8 cellular contexts compared by ENCODE assay signal in the genomic region with DNA sequence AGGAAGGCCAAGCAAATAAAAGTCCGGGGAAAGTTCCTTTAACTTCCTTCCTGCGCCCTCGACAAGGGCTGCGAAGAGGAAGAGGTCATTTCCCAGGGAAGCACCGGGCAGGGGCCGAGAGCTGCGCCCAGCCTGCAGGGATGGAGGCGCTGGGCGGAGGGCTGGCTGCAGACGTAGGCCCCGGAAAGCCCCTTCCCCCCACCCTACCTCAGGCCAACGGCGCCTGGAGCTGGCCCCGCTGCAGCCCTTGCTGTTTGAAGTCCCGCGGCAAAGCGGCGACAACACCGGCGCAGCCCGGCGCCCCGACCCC.
A peak's percentile ranks its signal among the peaks of the same experiment; 100 is the strongest.
DNase-seq lines count a peak whose midpoint lies in the region; ATAC-seq lines count a peak whose summit lies in the region.

No MANE protein-coding gene starts in this region.

- H3K27ac ChIP-seq in right cardiac atrium (ENCODE audit: low read length), result peak overlapping the region; percentile 98

- no peaks in the 10 kb centered on the region for H3K9me3 Mint-ChIP-seq in activated naive CD4-positive, alpha-beta T cell treated with anti-CD3 and anti-CD28 coated beads, Interleukin-2, amount 50 U/mL, for 72 hours

- peaks cover 33% of the 10 kb centered on the region for H3K4me1 ChIP-seq in right cardiac atrium (ENCODE audit: control insufficient read depth, insufficient read depth, low read length)

- intact Hi-C loops in right cardiac atrium (cut with DNase I), result loop anchor here in 2 of 4 donors (5.0 to 10.0 kb wide), 4 partner anchors 34 to 62 kb away; no protein-coding TSS in a partner anchor
- intact Hi-C loops in sciatic nerve (cut with DNase I), result no loop called here

- H3K36me3 Mint-ChIP-seq in activated naive CD4-positive, alpha-beta T cell treated with anti-CD3 and anti-CD28 coated beads, Interleukin-2, amount 50 U/mL, for 72 hours, result peaks cover 20 to 27% of the 10 kb centered on the region in 2 donors

- peak overlapping the region; percentile 92 for H3K4me3 ChIP-seq in right cardiac atrium (ENCODE audit: low read length)

- DNase-seq in NCI-H748 (lab: John Stamatoyannopoulos, UW; ENCODE audit: unreplicated experiment) (peak; percentile 47), NCI-H748 treated with DMSO at 0.1 percent for 48 hours (lab: John Stamatoyannopoulos, UW) (no peak), right cardiac atrium (peak; percentile 50 to 82 (median 78)), sciatic nerve (ENCODE audit: low spot score) (no peak)
- DNase-seq in activated naive CD4-positive, alpha-beta T cell treated with anti-CD3 and anti-CD28 coated beads, Interleukin-2, amount 50 U/mL, for 72 hours (ENCODE audit: low spot score in 2 of 2), result no peak

- ATAC-seq in HG03280 (IDR thresholded peaks at IDR 0.05; ENCODE audit: unreplicated experiment) (peak; percentile 24), right cardiac atrium (peak; percentile 25 to 31), sciatic nerve (peak; percentile 12), GM19455 (IDR thresholded peaks at IDR 0.05; ENCODE audit: unreplicated experiment) (no peak), HG03342 (IDR thresholded peaks at IDR 0.05; ENCODE audit: unreplicated experiment) (no peak)
- peak in 1 of 2 donors; percentile 3 for ATAC-seq in activated naive CD4-positive, alpha-beta T cell treated with anti-CD3 and anti-CD28 coated beads, Interleukin-2, amount 50 U/mL, for 72 hours

- under 1% methylated on average over 23 of the region's 23 CpGs for WGBS in right cardiac atrium

- no peaks in the 10 kb centered on the region for H3K9me3 ChIP-seq in right cardiac atrium (ENCODE audit: control insufficient read depth, low read length)

- no peaks in the 10 kb centered on the region for H3K27me3 ChIP-seq in right cardiac atrium (ENCODE audit: control insufficient read depth, insufficient read depth)

- peak overlapping the region; percentile 94 to 97 for H3K27ac Mint-ChIP-seq in activated naive CD4-positive, alpha-beta T cell treated with anti-CD3 and anti-CD28 coated beads, Interleukin-2, amount 50 U/mL, for 72 hours

Comparison
In these comparisons a context has a peak if more than half of its experiments do, and no peak if none do; other contexts are left out.
1. DNase-seq: peak in NCI-H748 (single experiment) and right cardiac atrium (3 of 3); none in NCI-H748 treated with DMSO at 0.1 percent for 48 hours (single experiment), activated naive CD4-positive, alpha-beta T cell treated with anti-CD3 and anti-CD28 coated beads, Interleukin-2, amount 50 U/mL, for 72 hours (0 of 2) and sciatic nerve (single experiment).
2. ATAC-seq: peak in HG03280 (single experiment), right cardiac atrium (2 of 2) and sciatic nerve (single experiment); none in GM19455 (single experiment) and HG03342 (single experiment).